Comparison of ENCODE assay signal across 8 cellular contexts in genomic region chr6:41427642-41428401, GRCh38.
DNase-seq lines count a peak whose midpoint lies in the region; ATAC-seq, FAIRE-seq and TF ChIP-seq lines count a peak whose summit lies in the region.

No MANE protein-coding gene starts in this region.

- DNase-seq in NCI-H2227 (lab: John Stamatoyannopoulos, UW; ENCODE audit: unreplicated experiment) = peak; percentile 18
- DNase-seq in NCI-H2227 treated with DMSO at 0.1 percent for 48 hours (lab: John Stamatoyannopoulos, UW) = no peak
- peak; percentile 83 to 95 for DNase-seq in NCI-H526 (lab: John Stamatoyannopoulos, UW)
- DNase-seq in bronchial epithelial cell (ENCODE audit: low read depth) = peak; percentile 10
- peak; percentile 75 for DNase-seq in left kidney (ENCODE audit: low read depth, low spot score)
- DNase-seq in stimulated activated CD4-positive, alpha-beta T cell treated with anti-CD3 and anti-CD28 coated beads, TNF-alpha, amount 100 ng/mL, for 4 hours (ENCODE audit: low read depth in 3 of 3) = peak in 2 of 3 experiments; percentile 3 to 13
- no peak for DNase-seq in mesenteric fat pad (ENCODE audit: low spot score)

- H3K36me3 ChIP-seq in bronchial epithelial cell (ENCODE audit: control insufficient read depth, insufficient read depth, low read length) = no peaks in the 10 kb centered on the region

- TF ChIP-seq CTCF in bronchial epithelial cell (IDR thresholded peaks at IDR 0.05; ENCODE audit: insufficient read depth, low read length, severe bottlenecking) = peak; percentile 12

- no peak for ATAC-seq in HG02981 (IDR thresholded peaks at IDR 0.05; ENCODE audit: unreplicated experiment)

- H3K27me3 ChIP-seq in bronchial epithelial cell (ENCODE audit: control insufficient read depth, insufficient read depth, low read length) = peaks cover 11% of the 10 kb centered on the region

- FAIRE-seq in bronchial epithelial cell (lab: Jason Lieb, UNC) = no peak

- H3K4me3 ChIP-seq in bronchial epithelial cell (ENCODE audit: low read depth, low read length) = peak overlapping the region; percentile 31

Comparison
In these comparisons a context has a peak if more than half of its experiments do, and no peak if none do; other contexts are left out.
1. DNase-seq: peak in NCI-H2227 (single experiment), NCI-H526 (2 of 2), bronchial epithelial cell (single experiment), left kidney (single experiment) and stimulated activated CD4-positive, alpha-beta T cell treated with anti-CD3 and anti-CD28 coated beads, TNF-alpha, amount 100 ng/mL, for 4 hours (2 of 3); none in NCI-H2227 treated with DMSO at 0.1 percent for 48 hours (single experiment) and mesenteric fat pad (single experiment).